In the genomic region with DNA sequence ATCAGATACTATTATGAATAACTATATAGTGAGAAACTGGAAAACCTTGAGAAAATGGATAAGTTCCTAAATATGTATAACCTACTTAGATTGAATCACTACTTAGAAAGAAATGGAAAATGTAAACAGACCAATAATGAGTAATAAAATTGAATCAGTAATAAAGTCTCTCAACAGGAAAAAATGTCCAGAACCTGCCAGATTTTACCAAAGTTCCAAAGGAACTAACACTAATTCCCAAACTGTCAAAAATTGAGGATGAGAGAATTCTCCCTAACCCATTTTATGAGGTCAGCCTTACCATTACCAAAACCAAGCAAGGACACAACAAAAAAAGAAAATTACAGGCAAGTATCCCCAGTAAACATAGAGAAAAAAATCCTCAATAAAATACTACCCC, we compare ENCODE assay signal across 23 cellular contexts.
"Had no signal": no experiment of that assay in that cellular context is flagged by ENCODE, and none has a peak within 500 bp of the region (broad histone marks: within the 10 kb centered on the region; RNA-seq: fewer than 3 reads in every experiment).

No MANE protein-coding gene starts in this region.

- H3K9ac ChIP-seq: neural progenitor cell had no signal

- H3K4me2 ChIP-seq: hepatocyte, neural progenitor cell had no signal

- H3K27me3 ChIP-seq: esophagus muscularis mucosa, hepatocyte, neural progenitor cell, ovary, stomach, transverse colon had no signal

- H3K4me1 ChIP-seq: esophagus muscularis mucosa, left ventricle myocardium inferior, lower lobe of right lung, neural progenitor cell, stomach, transverse colon had no signal

- H2AFZ ChIP-seq: hepatocyte, neural progenitor cell had no signal

- DNase-seq: effector memory CD8-positive, alpha-beta T cell; foreskin melanocyte; head of caudate nucleus; kidney; left cardiac atrium; left ventricle myocardium inferior; lower lobe of right lung; midbrain; nucleus accumbens; ovary; right cardiac atrium; small intestine; stimulated activated CD4-positive, alpha-beta T cell treated with anti-CD3 and anti-CD28 coated beads, Interleukin-12 subunit alpha, Interleukin-12 subunit beta, amount 100 ng/mL, for 4 hours; stimulated activated naive CD4-positive, alpha-beta T cell; stomach; substantia nigra; transverse colon had no signal

- H3K36me3 ChIP-seq: esophagus muscularis mucosa, left ventricle myocardium inferior, lower lobe of right lung, neural progenitor cell, ovary, stomach, thoracic aorta, transverse colon had no signal

- H3K27ac ChIP-seq: epithelial cell of prostate, esophagus muscularis mucosa, hepatocyte, left ventricle myocardium inferior, lower lobe of right lung, neural progenitor cell, ovary, stomach, thoracic aorta, transverse colon had no signal

- H3K9me3 ChIP-seq: lower lobe of right lung, ovary, transverse colon had no signal

- ATAC-seq: effector memory CD8-positive, alpha-beta T cell; left cardiac atrium; lower lobe of right lung; natural killer cell treated with Interleukin-12 subunit alpha and Interleukin-12 subunit beta and Interleukin-15 and Interleukin-18, amount 100 ng/mL, for 72 hours; right cardiac atrium had no signal

- H3K79me2 ChIP-seq: hepatocyte had no signal

- H3K4me3 ChIP-seq: esophagus muscularis mucosa, hepatocyte, left ventricle myocardium inferior, lower lobe of right lung, neural progenitor cell, ovary, stomach, thoracic aorta, transverse colon had no signal
